In the genomic region with DNA sequence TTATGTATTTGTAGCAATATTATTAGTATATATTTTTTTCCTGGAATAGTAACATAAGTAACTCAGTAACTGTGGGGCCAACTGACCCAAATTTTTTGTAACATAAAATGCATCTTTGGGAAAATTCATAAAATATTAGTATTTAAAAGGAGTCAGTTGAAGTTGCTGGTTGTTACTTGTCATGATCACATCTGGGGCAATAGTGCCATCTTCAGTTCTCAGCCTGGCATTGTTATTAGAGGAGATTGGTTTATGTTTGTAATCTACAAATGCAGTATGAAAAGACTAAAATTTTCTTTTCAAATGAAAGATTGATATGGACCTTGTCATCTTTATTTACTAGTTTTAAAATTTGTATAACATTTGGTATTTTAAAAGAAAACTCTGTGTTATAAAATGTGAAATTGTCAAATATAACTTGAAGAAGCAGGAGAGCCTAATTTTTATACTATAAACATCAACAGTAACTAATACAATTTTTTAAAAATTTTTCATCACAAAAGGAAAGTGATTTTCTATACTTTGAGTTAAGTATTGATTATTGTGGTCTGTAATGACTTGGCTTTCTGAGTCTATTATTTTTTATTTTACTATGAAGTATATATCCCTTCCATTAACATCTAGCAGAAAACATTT, we compare ENCODE assay signal across 8 cellular contexts. TPM values are rescaled to one million over a fixed set of nuclear protein-coding genes. Genes with fewer than 3 reads are reported as not detected.
DNase-seq lines count a peak whose midpoint lies in the region; ATAC-seq, FAIRE-seq and TF ChIP-seq lines count a peak whose summit lies in the region.

No MANE protein-coding gene starts in this region.

- no peaks in the 10 kb centered on the region for H3K9me2 ChIP-seq in HCT116 (ENCODE audit: insufficient read depth)

- no peak for TF ChIP-seq POLR2A in HCT116 (IDR thresholded peaks at IDR 0.05; ENCODE audit: borderline replicate concordance, extremely low read depth, insufficient read depth, insufficient read length)
- no peak for TF ChIP-seq POLR2A in HepG2 (IDR thresholded peaks at IDR 0.05; ENCODE audit: insufficient read depth in 1 of 2, low read depth in 2 of 2, low read length in 2 of 2)

- H3K4me2 ChIP-seq in HCT116 (ENCODE audit: low read length): no peak overlapping the region
- no peak overlapping the region for H3K4me2 ChIP-seq in astrocyte (ENCODE audit: low read length)
- no peak overlapping the region for H3K4me2 ChIP-seq in HepG2 (ENCODE audit: low read depth, low read length)

- TF ChIP-seq CTCF in HCT116 (IDR thresholded peaks at IDR 0.05 in 2 of 3, conservative IDR thresholded peaks at IDR 0.05 in 1 of 3; ENCODE audit: borderline replicate concordance in 1 of 3, insufficient read depth in 1 of 3, low read depth in 2 of 3, low read length in 2 of 3) (peak; percentile 54 to 67 (median 63); a peak in 5 of 6 replicates), astrocyte (IDR thresholded peaks at IDR 0.05; ENCODE audit: insufficient read depth, low read depth, low read length) (peak; percentile 62), HepG2 (CRISPR knock-in tag; IDR thresholded peaks at IDR 0.05) (peak; percentile 48)

- H3K36me3 ChIP-seq in HCT116 (ENCODE audit: control insufficient read depth in 1 of 2, insufficient read depth in 2 of 2, low read length in 2 of 2) (no peaks in the 10 kb centered on the region), astrocyte (ENCODE audit: insufficient read depth, low read length) (no peaks in the 10 kb centered on the region), HepG2 (replicated peaks in 1 of 2; ENCODE audit: control insufficient read depth in 1 of 2, insufficient read depth in 2 of 2, low read length in 2 of 2) (no peaks in the 10 kb centered on the region)

- RAD21 ChIA-PET in HCT116 (lab: Charles Lee; ENCODE audit: low non-redundant PET in 1 of 2, low total read pairs in 2 of 2, uncharacterized antibody in 2 of 2, unreplicated experiment in 2 of 2): interaction anchor here (0.9 to 1.1 kb wide), 3 partner anchors 747 to 1000 kb away, joined by 3 to 5 read pairs (median 3); no protein-coding TSS in a partner anchor

- TF ChIP-seq EP300 in HepG2 (IDR thresholded peaks at IDR 0.05; ENCODE audit: low read depth in 2 of 2, low read length in 2 of 2) (no peak), HepG2 (CRISPR knock-in tag; IDR thresholded peaks at IDR 0.05; ENCODE audit: borderline replicate concordance) (no peak)

- H3K4me1 ChIP-seq in HCT116 (ENCODE audit: control insufficient read depth in 1 of 2, insufficient read depth in 2 of 2, low read length in 2 of 2) (no peaks in the 10 kb centered on the region), astrocyte (ENCODE audit: insufficient read depth, low read length) (no peaks in the 10 kb centered on the region), HepG2 (ENCODE audit: insufficient read depth, low read length) (no peaks in the 10 kb centered on the region)

- H3K27me3 Mint-ChIP-seq in astrocyte (ENCODE audit: low read depth, unreplicated experiment): no peaks in the 10 kb centered on the region

- H3K9ac ChIP-seq in HCT116 (ENCODE audit: low read length) (no peak overlapping the region), astrocyte (ENCODE audit: low read length) (no peak overlapping the region), HepG2 (ENCODE audit: insufficient read depth, low read depth, low read length) (no peak overlapping the region)

- CTCF ChIA-PET in HCT116 (lab: Charles Lee): interaction anchor here (0.7 to 1.9 kb wide), 13 partner anchors 8 to 1005 kb away, joined by 3 to 24 read pairs (median 4); no protein-coding TSS in a partner anchor
- CTCF ChIA-PET in HepG2 (lab: Yijun Ruan, JAX; ENCODE audit: low intra/inter-chr PET ratio, low total read pairs): no interaction called here

- H3K9me3 ChIP-seq in HCT116 (ENCODE audit: control insufficient read depth in 1 of 2, insufficient read depth in 1 of 2, low read depth in 1 of 2, low read length in 2 of 2) (no peaks in the 10 kb centered on the region), astrocyte (ENCODE audit: insufficient read depth, low read depth, low read length) (no peaks in the 10 kb centered on the region), HepG2 (ENCODE audit: low read length) (no peaks in the 10 kb centered on the region)

- BruUV-seq in HCT116 (replicated peaks; lab: Mats Ljungman, UMichigan) (no TSS peak), HepG2 (replicated peaks; lab: Mats Ljungman, UMichigan) (no TSS peak)

- H3K79me2 ChIP-seq in HCT116 (ENCODE audit: insufficient read depth, low read length) (no peaks in the 10 kb centered on the region), astrocyte (ENCODE audit: insufficient read depth, low read length) (no peaks in the 10 kb centered on the region), HepG2 (ENCODE audit: insufficient read depth, low read length) (no peaks in the 10 kb centered on the region)

- TF ChIP-seq RAD21 in HCT116 (IDR thresholded peaks at IDR 0.05; ENCODE audit: low read depth) (peak; percentile 80), HepG2 (CRISPR knock-in tag; IDR thresholded peaks at IDR 0.05) (no peak)

- in situ Hi-C loops in HepG2 (cut with HindIII; ENCODE audit: extremely low pct_ligation_motif_present, low pct_unique_long_range_greater_than_20kb): loop anchor here (10.0 to 25.0 kb wide), 3 partner anchors 255 to 920 kb away; no protein-coding TSS in a partner anchor

- H3K27ac Mint-ChIP-seq in astrocyte (ENCODE audit: unreplicated experiment): no peak overlapping the region

- H2AFZ ChIP-seq in HCT116 (ENCODE audit: low read depth, low read length, poor library complexity, severe bottlenecking): no peak overlapping the region
- no peak overlapping the region for H2AFZ ChIP-seq in astrocyte (ENCODE audit: low read depth, low read length)
- no peak overlapping the region for H2AFZ ChIP-seq in HepG2 (ENCODE audit: low read length)

- H3K4me3 ChIP-seq in HCT116 (replicated peaks in 1 of 2; ENCODE audit: low read depth in 1 of 2, low read length in 2 of 2) (no peak overlapping the region), astrocyte (ENCODE audit: insufficient read depth, low read depth, low read length) (no peak overlapping the region), HepG2 (replicated peaks in 1 of 3; ENCODE audit: insufficient read depth in 1 of 3, low read depth in 2 of 3, low read length in 3 of 3) (no peak overlapping the region)

- H3K27me3 ChIP-seq in HCT116 (ENCODE audit: insufficient read depth, low read length) (no peaks in the 10 kb centered on the region), astrocyte (ENCODE audit: insufficient read depth, low read length) (no peaks in the 10 kb centered on the region), HepG2 (ENCODE audit: control insufficient read depth in 1 of 2, insufficient read depth in 2 of 2, low read length in 2 of 2) (no peaks in the 10 kb centered on the region)

- ATAC-seq in HCT116 (peak; percentile 62; the same call in 1 of the 2 replicates), HepG2 (no peak), GM19324 (IDR thresholded peaks at IDR 0.05; ENCODE audit: low FRiP score, unreplicated experiment) (no peak), GM18870 (IDR thresholded peaks at IDR 0.05; ENCODE audit: unreplicated experiment) (no peak)

- no peak overlapping the region for H3K4me3 Mint-ChIP-seq in astrocyte (ENCODE audit: unreplicated experiment)

- no peaks in the 10 kb centered on the region for H3K9me3 Mint-ChIP-seq in astrocyte (ENCODE audit: unreplicated experiment)

- no peaks in the 10 kb centered on the region for H3K36me3 Mint-ChIP-seq in astrocyte (ENCODE audit: low read depth, unreplicated experiment)

- peak; percentile 55 for DNase-seq in EL
- DNase-seq in HCT116 (ENCODE audit: low read depth, low spot score): peak; percentile 41
- peak; percentile 5 for DNase-seq in NCI-H2029 (lab: John Stamatoyannopoulos, UW)
- peak; percentile 27 for DNase-seq in astrocyte (ENCODE audit: low read depth)
- DNase-seq in HepG2 (ENCODE audit: low spot score): peak; percentile 44
- no peak for DNase-seq in NK-92 (lab: John Stamatoyannopoulos, UW; ENCODE audit: unreplicated experiment)

- no peaks in the 10 kb centered on the region for H3K4me1 Mint-ChIP-seq in astrocyte (ENCODE audit: low read depth, unreplicated experiment)

- intact Hi-C loops in HCT116 (cut with micrococcal nuclease): loop anchor here (1.0 to 10.0 kb wide), 5 partner anchors 667 to 999 kb away; no protein-coding TSS in a partner anchor
- intact Hi-C loops in HepG2 (cut with micrococcal nuclease; ENCODE audit: unreplicated experiment): loop anchor here (1.0 kb wide), 2 partner anchors 98 to 914 kb away; no protein-coding TSS in a partner anchor

- H4K20me1 ChIP-seq in HCT116 (ENCODE audit: insufficient read depth): no peaks in the 10 kb centered on the region
- H4K20me1 ChIP-seq in astrocyte (ENCODE audit: insufficient read depth, low read length): no peaks in the 10 kb centered on the region
- H4K20me1 ChIP-seq in HepG2 (ENCODE audit: insufficient read depth, low read length): no peaks in the 10 kb centered on the region

- H3K27ac ChIP-seq in HCT116 (ENCODE audit: low read depth, low read length) (no peak overlapping the region), astrocyte (ENCODE audit: low read depth, low read length) (no peak overlapping the region), HepG2 (ENCODE audit: extremely low read length, insufficient read depth, low read length) (no peak overlapping the region)

- POLR2A ChIA-PET in HCT116 (lab: Charles Lee): interaction anchor here (0.9 kb wide), 1 partner anchor 422 kb away, joined by 4 read pairs; the partner anchor contains the start of gene RSRC1
- POLR2A ChIA-PET in HepG2 (lab: Yijun Ruan, JAX): no interaction called here

- FAIRE-seq in astrocyte (lab: Jason Lieb, UNC) (peak; percentile 34), HepG2 (lab: Jason Lieb, UNC) (no peak)

RNA-seq across cellular contexts. Expression of gene MLF1, which starts 38.8 kb away (rescaled TPM):
- total RNA-seq in HCT116 (2021; ENCODE audit: unreplicated experiment): 43.7 TPM
- polyA plus RNA-seq in HCT116 (2012): 24.5 and 28.9 TPM in 2 replicates
- 14.3 and 15.5 TPM in 2 replicates for total RNA-seq in astrocyte
- total RNA-seq in HepG2 (2016; rRNA removed; fragmentation: Illumina TruSeq; extraction: Trizol): 1.0 and 1.9 TPM in 2 replicates
- 0.35 and 1.4 TPM in 2 replicates for total RNA-seq in HepG2 (2016; cell fraction: cytosol; rRNA removed; fragmentation: Illumina TruSeq; extraction: Trizol; ENCODE audit: low read depth)
- total RNA-seq in HepG2 (2016; cell fraction: insoluble cytoplasmic fraction; rRNA removed; fragmentation: Illumina TruSeq; extraction: Trizol): 0.67 and 1.4 TPM in 2 replicates
- 0.87 and 0.93 TPM in 2 replicates for total RNA-seq in HepG2 (2016; cell fraction: membrane; rRNA removed; fragmentation: Illumina TruSeq; extraction: Trizol)
- total RNA-seq in HepG2 (2016; cell fraction: nucleus; rRNA removed; fragmentation: Illumina TruSeq; extraction: Trizol): 0.37 TPM in 1 of 2 replicates, not detected in the other
- 0.88 and 1.1 TPM in 2 replicates for polyA plus RNA-seq in HepG2 (2011; rRNA removed)
- 0.52 and 1.1 TPM in 2 replicates for polyA plus RNA-seq in HepG2 (2011; cell fraction: cytosol; rRNA removed)
- 0.12 and 0.19 TPM in 2 replicates for polyA plus RNA-seq in HepG2 (2011; cell fraction: nucleus; rRNA removed)
- 1.4 and 2.1 TPM in 2 replicates for polyA plus RNA-seq in HepG2 (2012)
- 0.51 and 1.2 TPM in 2 replicates for polyA plus RNA-seq in HepG2 (2016; cell fraction: cytosol; fragmentation: Illumina TruSeq; extraction: Trizol; ENCODE audit: low read depth)
- polyA plus RNA-seq in HepG2 (2016; cell fraction: insoluble cytoplasmic fraction; fragmentation: Illumina TruSeq; extraction: Trizol; ENCODE audit: low read depth): 0.94 and 0.97 TPM in 2 replicates
- polyA plus RNA-seq in HepG2 (2016; cell fraction: membrane; fragmentation: Illumina TruSeq; extraction: Trizol; ENCODE audit: low read depth): 0.83 and 1.2 TPM in 2 replicates
- 0.67 TPM in 1 of 2 replicates, not detected in the other for polyA plus RNA-seq in HepG2 (2016; cell fraction: nucleus; fragmentation: Illumina TruSeq; extraction: Trizol; ENCODE audit: insufficient read depth, low read depth)
- polyA minus RNA-seq in HepG2 (2011; rRNA and poly(A)+ RNA removed; ENCODE audit: low replicate concordance): 1.2 TPM in 1 of 2 replicates, not detected in the other
- 0.89 TPM in 1 of 2 replicates, not detected in the other for polyA minus RNA-seq in HepG2 (2011; cell fraction: cytosol; rRNA and poly(A)+ RNA removed)
- polyA minus RNA-seq in HepG2 (2011; cell fraction: nucleus; rRNA and poly(A)+ RNA removed): 0.50 TPM in 1 of 2 replicates, not detected in the other
